20 cellular contexts compared by ENCODE assay signal in the genomic region with DNA sequence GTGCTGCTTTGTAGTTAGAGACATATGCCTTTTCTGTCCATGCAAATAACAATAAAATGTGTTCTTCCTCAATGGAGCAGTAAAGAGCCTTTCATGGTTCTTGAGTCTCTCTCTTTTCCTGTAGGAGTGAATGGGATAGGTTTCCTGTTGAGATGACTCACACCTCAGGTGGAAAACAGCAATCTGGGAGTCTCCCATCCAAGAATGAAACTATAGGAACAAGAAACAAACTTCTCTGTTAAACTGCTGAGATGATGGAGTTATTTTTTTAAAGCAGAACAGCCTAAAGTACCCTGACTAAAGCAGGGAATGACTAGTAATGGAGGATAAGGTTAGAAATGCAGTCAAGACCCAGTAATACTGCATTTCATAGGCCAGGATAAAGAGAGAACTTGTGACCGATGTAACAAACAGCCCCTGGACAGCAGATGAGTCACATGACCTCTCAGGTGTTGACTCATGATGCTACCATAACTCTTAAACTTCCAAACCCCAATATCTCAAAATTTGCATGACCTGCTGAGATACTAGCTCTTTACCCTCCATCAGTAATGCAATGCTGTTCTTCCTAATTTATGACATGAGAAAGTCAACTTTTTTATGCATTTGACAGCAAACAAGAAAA.
"Had no signal": no experiment of that assay in that cellular context is flagged by ENCODE, and none has a peak within 500 bp of the region (broad histone marks: within the 10 kb centered on the region; RNA-seq: fewer than 3 reads in every experiment).

No MANE protein-coding gene starts in this region.

- H3K36me3 ChIP-seq: brain microvascular endothelial cell, gastroesophageal sphincter, heart left ventricle, neutrophil, sigmoid colon, thoracic aorta, upper lobe of right lung had no signal

- H3K4me1 ChIP-seq: gastroesophageal sphincter, heart left ventricle, sigmoid colon, upper lobe of right lung had no signal

- H3K27ac ChIP-seq: brain microvascular endothelial cell, coronary artery, gastroesophageal sphincter, heart left ventricle, neutrophil, sigmoid colon, thoracic aorta, upper lobe of right lung had no signal

- ATAC-seq: activated CD4-positive, CD25-positive, alpha-beta regulatory T cell treated with anti-CD3 and anti-CD28 coated beads, Interleukin-2, amount 50 U/mL, for 24 hours; esophagus mucosa; gastroesophageal sphincter; heart left ventricle; natural killer cell treated with Interleukin-12 subunit alpha and Interleukin-12 subunit beta and Interleukin-15 and Interleukin-18, amount 100 ng/mL, for 72 hours; stimulated activated memory B cell treated with anti-CD40 and anti-IgM and Interleukin-4, amounts not matched to agents 10 μg/mL and 1 μg/mL and 100 μg/mL, for 72 hours; upper lobe of right lung had no signal

- H3K27me3 ChIP-seq: brain microvascular endothelial cell, gastroesophageal sphincter, heart left ventricle, neutrophil, sigmoid colon, upper lobe of right lung had no signal

- H3K9me3 ChIP-seq: gastroesophageal sphincter, heart left ventricle, neutrophil, sigmoid colon, thoracic aorta, upper lobe of right lung had no signal

- H3K4me3 ChIP-seq: coronary artery, gastroesophageal sphincter, heart left ventricle, sigmoid colon, thoracic aorta, upper lobe of right lung had no signal

- DNase-seq: activated CD4-positive, alpha-beta T cell treated with anti-CD3 and anti-CD28 coated beads, Interleukin-2, amount 10 ng/mL, durations not matched to agents 7 days and 5 days; activated CD8-positive, alpha-beta memory T cell treated with anti-CD3 and anti-CD28 coated beads, Interleukin-2, amount 50 U/mL, for 48 hours; activated effector memory CD4-positive, alpha-beta T cell treated with anti-CD3 and anti-CD28 coated beads, Interleukin-2, amount 50 U/mL, for 16 hours; activated naive CD4-positive, alpha-beta T cell treated with anti-CD3 and anti-CD28 coated beads, Interleukin-2, amount 50 U/mL, for 16 hours; activated T-cell treated with anti-CD3 and anti-CD28 coated beads, Interleukin-2, amount 50 U/mL, for 48 hours; aorta; brain microvascular endothelial cell; heart left ventricle; mesendoderm; sigmoid colon; stimulated activated CD4-positive, alpha-beta T cell treated with anti-CD3 and anti-CD28 coated beads, Interleukin-4, amount 100 ng/mL, for 24 hours; upper lobe of right lung had no signal
